Comparison of ENCODE assay signal across 15 cellular contexts in genomic region chr7:79668292-79668691, GRCh38.
DNase-seq lines count a peak whose midpoint lies in the region; TF ChIP-seq lines count a peak whose summit lies in the region.
"Had no signal": no experiment of that assay in that cellular context is flagged by ENCODE, and none has a peak within 500 bp of the region (broad histone marks: within the 10 kb centered on the region; RNA-seq: fewer than 3 reads in every experiment).

No MANE protein-coding gene starts in this region.

- H3K4me3 Mint-ChIP-seq in nephron = no peak overlapping the region
- H3K4me3 Mint-ChIP-seq: CD4-positive, alpha-beta T cell; H9 had no signal

- peaks cover 14% of the 10 kb centered on the region for H3K4me1 Mint-ChIP-seq in nephron

- no peak overlapping the region for H3K4me3 ChIP-seq in AG10803 (ENCODE audit: low read length)
- no peak overlapping the region for H3K4me3 ChIP-seq in fibroblast of mammary gland (ENCODE audit: control insufficient read depth, low read depth, low read length)
- H3K4me3 ChIP-seq: BLaER1 treated with 17β-estradiol and CSF1 and Interleukin-3, amounts not matched to agents 10 nM and 100 nM; GM12878 had no signal

- peaks cover 4% of the 10 kb centered on the region for H3K9me3 Mint-ChIP-seq in nephron

- peaks cover 23% of the 10 kb centered on the region for H3K36me3 Mint-ChIP-seq in nephron (ENCODE audit: low read depth)

- DNase-seq in AG10803 (ENCODE audit: low read depth) (peak; percentile 9), NCI-H226 (peak; percentile 28), fibroblast of mammary gland (ENCODE audit: low read depth) (peak; percentile 27), NCI-H146 treated with DMSO at 0.1 percent for 48 hours (lab: John Stamatoyannopoulos, UW; ENCODE audit: unreplicated experiment) (no peak), HPDE6-E6E7 (ENCODE audit: extremely low spot score) (no peak), ureter (ENCODE audit: low spot score) (no peak)
- DNase-seq: 8988T; Calu3; CD4-positive, alpha-beta T cell; DMS 273 treated with DMSO at 0.1 percent for 48 hours; GOT3; H9 had no signal

- no peaks in the 10 kb centered on the region for H3K27me3 Mint-ChIP-seq in nephron (ENCODE audit: low read depth)
- H3K27me3 Mint-ChIP-seq: CD4-positive, alpha-beta T cell had no signal

- peak overlapping the region; percentile 24 to 71 (median 46) for H3K27ac Mint-ChIP-seq in nephron
- H3K27ac Mint-ChIP-seq: CD4-positive, alpha-beta T cell; H9 had no signal

- TF ChIP-seq CTCF in AG10803 (conservative IDR thresholded peaks at IDR 0.05; ENCODE audit: low read length) (no peak), fibroblast of mammary gland (conservative IDR thresholded peaks at IDR 0.05; ENCODE audit: control insufficient read depth, insufficient read depth, low read depth, low read length) (no peak), nephron (IDR thresholded peaks at IDR 0.05; ENCODE audit: unreplicated experiment in 3 of 3) (no peak)

Comparison
In these comparisons a context has a peak if more than half of its experiments do, and no peak if none do; other contexts are left out.
1. DNase-seq: peak in AG10803 (single experiment), NCI-H226 (single experiment) and fibroblast of mammary gland (single experiment); none in NCI-H146 treated with DMSO at 0.1 percent for 48 hours (single experiment), HPDE6-E6E7 (single experiment) and ureter (single experiment).